8 cellular contexts compared by ENCODE assay signal in genomic region chr21:42878993-42879787, GRCh38. TPM values are rescaled to one million over a fixed set of nuclear protein-coding genes. Genes with fewer than 3 reads are reported as not detected.
DNase-seq lines count a peak whose midpoint lies in the region; ATAC-seq and TF ChIP-seq lines count a peak whose summit lies in the region.

A gene with protein sequence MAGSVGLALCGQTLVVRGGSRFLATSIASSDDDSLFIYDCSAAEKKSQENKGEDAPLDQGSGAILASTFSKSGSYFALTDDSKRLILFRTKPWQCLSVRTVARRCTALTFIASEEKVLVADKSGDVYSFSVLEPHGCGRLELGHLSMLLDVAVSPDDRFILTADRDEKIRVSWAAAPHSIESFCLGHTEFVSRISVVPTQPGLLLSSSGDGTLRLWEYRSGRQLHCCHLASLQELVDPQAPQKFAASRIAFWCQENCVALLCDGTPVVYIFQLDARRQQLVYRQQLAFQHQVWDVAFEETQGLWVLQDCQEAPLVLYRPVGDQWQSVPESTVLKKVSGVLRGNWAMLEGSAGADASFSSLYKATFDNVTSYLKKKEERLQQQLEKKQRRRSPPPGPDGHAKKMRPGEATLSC (minus strand): TSS chr21:42879539. CDS start chr21:42879495, 44 bp downstream.

- 0 to 1% (median 0%) methylated on average over 21 to 80 of the region's 80 CpGs for WGBS in spleen, 5 donors

- TF ChIP-seq CTCF in spleen (IDR thresholded peaks at IDR 0.05 in 8 of 11, conservative IDR thresholded peaks at IDR 0.05 in 3 of 11), result peak in 1 of 11 experiments; percentile 12

- H3K36me3 ChIP-seq in spleen, result peaks cover 0 to 25% (median 16%) of the 10 kb centered on the region in 6 donors

- peak within 1 kb of the TSS; percentile 70 to 91 (median 86) for H3K27ac ChIP-seq in spleen

- H3K27me3 ChIP-seq in spleen (replicated peaks in 1 of 7), result no peaks in the 10 kb centered on the region

- no peaks in the 10 kb centered on the region for H3K9me3 ChIP-seq in spleen

- H3K4me1 ChIP-seq in spleen, result peaks cover 10 to 32% (median 28%) of the 10 kb centered on the region in 6 donors

- intact Hi-C loops in spleen (cut with DNase I; ENCODE audit: low total_unique reads), result no loop called here

- H3K4me3 ChIP-seq in spleen, result peak within 1 kb of the TSS; percentile 99 to 100 (median 100)

- peak in 2 of 3 donors; percentile 18 to 73 for TF ChIP-seq POLR2A in spleen (IDR thresholded peaks at IDR 0.05)

- DNase-seq in AG20443 (ENCODE audit: low spot score) (peak; percentile 100), NCI-H446 (lab: John Stamatoyannopoulos, UW) (peak; percentile 95 to 98), inferior parietal cortex (ENCODE audit: extremely low spot score) (peak; percentile 99), spleen (peak; percentile 99)
- peak; percentile 98 for DNase-seq in activated CD4-positive, CD25-positive, alpha-beta regulatory T cell treated with anti-CD3 and anti-CD28 coated beads, Interleukin-2, amount 50 U/mL, for 16 hours (ENCODE audit: low read depth, low spot score)
- peak; percentile 99 for DNase-seq in central memory CD4-positive, alpha-beta T cell

- ATAC-seq in GM19043 (IDR thresholded peaks at IDR 0.05; ENCODE audit: low read depth, unreplicated experiment), result peak; percentile 76
- peak; percentile 88 for ATAC-seq in HG03354 (IDR thresholded peaks at IDR 0.05; ENCODE audit: poor library complexity, severe bottlenecking, unreplicated experiment)

RNA-seq across cellular contexts. Expression of the gene that starts here (rescaled TPM):
- 10 to 100 TPM; 11.2 to 31.3 (median 20.7) TPM for total RNA-seq in spleen
- 10 to 100 TPM in 2 of 3 donors, 1 to 10 TPM in 1; 6.1 to 17.4 (median 11.6) TPM for polyA plus RNA-seq in spleen

Comparison
In these comparisons a context has a peak if more than half of its experiments do, and no peak if none do; other contexts are left out.
1. Peak in every context shown above with its lines: DNase-seq, ATAC-seq, H3K4me3 ChIP-seq and H3K27ac ChIP-seq.